In genomic region chr12:2083008-2083407, GRCh38 we compare ENCODE assay signal across 19 cellular contexts. TPM values are rescaled to one million over a fixed set of nuclear protein-coding genes. Genes with fewer than 3 reads are reported as not detected.
A peak's percentile ranks its signal among the peaks of the same experiment; 100 is the strongest.
DNase-seq lines count a peak whose midpoint lies in the region; ATAC-seq and TF ChIP-seq lines count a peak whose summit lies in the region.
"Had no signal": no experiment of that assay in that cellular context is flagged by ENCODE, and none has a peak within 500 bp of the region (broad histone marks: within the 10 kb centered on the region; RNA-seq: fewer than 3 reads in every experiment).

No MANE protein-coding gene starts in this region.

- no peaks in the 10 kb centered on the region for H3K36me3 Mint-ChIP-seq in activated naive CD8-positive, alpha-beta T cell treated with anti-CD3 and anti-CD28 coated beads, Interleukin-2, amount 50 U/mL, for 24 hours (ENCODE audit: low read depth)
- H3K36me3 Mint-ChIP-seq: CD8-positive, alpha-beta T cell; natural killer cell had no signal

- intact Hi-C loops in left ventricle myocardium inferior (cut with micrococcal nuclease): no loop called here
- intact Hi-C loops in Right ventricle myocardium superior (cut with DNase I): no loop called here
- intact Hi-C loops in testis (cut with DNase I; ENCODE audit: low total_unique reads): no loop called here

- H3K36me3 ChIP-seq in left ventricle myocardium inferior (no peaks in the 10 kb centered on the region), gastroesophageal sphincter (no peaks in the 10 kb centered on the region), testis (ENCODE audit: low read depth, missing control alignments) (no peaks in the 10 kb centered on the region)
- H3K36me3 ChIP-seq: vagina had no signal

- H3K9me3 Mint-ChIP-seq in activated naive CD8-positive, alpha-beta T cell treated with anti-CD3 and anti-CD28 coated beads, Interleukin-2, amount 50 U/mL, for 24 hours: peaks cover 4% of the 10 kb centered on the region
- H3K9me3 Mint-ChIP-seq: activated T-helper 17 cell treated with anti-CD3 and anti-CD28 coated beads, Interleukin-2, amount 50 U/mL, for 72 hours; natural killer cell had no signal

- H3K4me1 ChIP-seq in left ventricle myocardium inferior (peaks cover 85% of the 10 kb centered on the region), gastroesophageal sphincter (peaks cover 3 to 69% (median 9%) of the 10 kb centered on the region in 3 donors), testis (no peaks in the 10 kb centered on the region)

- no peak overlapping the region for H3K27ac Mint-ChIP-seq in activated naive CD8-positive, alpha-beta T cell treated with anti-CD3 and anti-CD28 coated beads, Interleukin-2, amount 50 U/mL, for 24 hours
- H3K27ac Mint-ChIP-seq: activated B cell treated with CpG ODN at 0.5 μM for 24 hours; activated T-helper 17 cell treated with anti-CD3 and anti-CD28 coated beads, Interleukin-2, amount 50 U/mL, for 72 hours; CD8-positive, alpha-beta T cell; natural killer cell; stimulated activated naive B cell treated with anti-CD40 and anti-IgM and Interleukin-4, amounts not matched to agents 10 μg/mL and 1 μg/mL and 100 μg/mL, for 72 hours had no signal

- no peak for TF ChIP-seq EP300 in gastroesophageal sphincter (IDR thresholded peaks at IDR 0.05)

- no peak for DNase-seq in left ventricle myocardium inferior
- DNase-seq in Right ventricle myocardium superior: no peak
- DNase-seq in NCI-H82 (lab: John Stamatoyannopoulos, UW): peak; percentile 69
- no peak for DNase-seq in testis
- no peak for DNase-seq in activated naive CD8-positive, alpha-beta T cell treated with anti-CD3 and anti-CD28 coated beads, Interleukin-2, amount 50 U/mL, for 24 hours
- DNase-seq: activated B cell treated with CpG ODN at 0.5 μM for 24 hours; CD8-positive, alpha-beta T cell; H7; Karpas-422; natural killer cell; NCI-H1436 treated with DMSO at 0.1 percent for 48 hours; stimulated activated naive B cell treated with anti-CD40 and anti-IgM and Interleukin-4, amounts not matched to agents 10 μg/mL and 1 μg/mL and 100 μg/mL, for 72 hours; T-helper 1 cell had no signal

- TF ChIP-seq CTCF in left ventricle myocardium inferior (IDR thresholded peaks at IDR 0.05; ENCODE audit: borderline replicate concordance): no peak
- no peak for TF ChIP-seq CTCF in gastroesophageal sphincter (IDR thresholded peaks at IDR 0.05)
- no peak for TF ChIP-seq CTCF in testis (IDR thresholded peaks at IDR 0.05)

- no peak overlapping the region for H3K4me3 Mint-ChIP-seq in activated naive CD8-positive, alpha-beta T cell treated with anti-CD3 and anti-CD28 coated beads, Interleukin-2, amount 50 U/mL, for 24 hours
- H3K4me3 Mint-ChIP-seq: activated B cell treated with CpG ODN at 0.5 μM for 24 hours; activated T-helper 17 cell treated with anti-CD3 and anti-CD28 coated beads, Interleukin-2, amount 50 U/mL, for 72 hours; CD8-positive, alpha-beta T cell; natural killer cell; stimulated activated naive B cell treated with anti-CD40 and anti-IgM and Interleukin-4, amounts not matched to agents 10 μg/mL and 1 μg/mL and 100 μg/mL, for 72 hours had no signal

- peaks cover 2% of the 10 kb centered on the region for H3K27me3 Mint-ChIP-seq in activated naive CD8-positive, alpha-beta T cell treated with anti-CD3 and anti-CD28 coated beads, Interleukin-2, amount 50 U/mL, for 24 hours

- H3K9me3 ChIP-seq in left ventricle myocardium inferior (replicated peaks): peaks cover 5% of the 10 kb centered on the region
- no peaks in the 10 kb centered on the region for H3K9me3 ChIP-seq in gastroesophageal sphincter
- no peaks in the 10 kb centered on the region for H3K9me3 ChIP-seq in testis
- H3K9me3 ChIP-seq: vagina had no signal

- no peak for TF ChIP-seq POLR2A in gastroesophageal sphincter (IDR thresholded peaks at IDR 0.05)
- no peak for TF ChIP-seq POLR2A in testis (IDR thresholded peaks at IDR 0.05)

- H3K27me3 ChIP-seq in left ventricle myocardium inferior (ENCODE audit: low read depth): no peaks in the 10 kb centered on the region
- H3K27me3 ChIP-seq in gastroesophageal sphincter: no peaks in the 10 kb centered on the region
- H3K27me3 ChIP-seq in testis: no peaks in the 10 kb centered on the region
- H3K27me3 ChIP-seq: vagina had no signal

- H3K27ac ChIP-seq in left ventricle myocardium inferior (replicated peaks): peak overlapping the region; percentile 68
- H3K27ac ChIP-seq in gastroesophageal sphincter: peak overlapping the region in 3 of 4 donors; percentile 59 to 73 (median 63)
- no peak overlapping the region for H3K27ac ChIP-seq in testis
- H3K27ac ChIP-seq: vagina had no signal

- 44 to 67% methylated on average over 1 of the region's 1 CpG for WGBS in gastroesophageal sphincter (ENCODE audit: low coverage in 1 of 2), 2 donors
- 50 to 88% methylated on average over 1 of the region's 1 CpG for WGBS in testis, 2 donors

- no peak overlapping the region for H3K4me3 ChIP-seq in left ventricle myocardium inferior
- H3K4me3 ChIP-seq in gastroesophageal sphincter: no peak overlapping the region
- no peak overlapping the region for H3K4me3 ChIP-seq in testis
- H3K4me3 ChIP-seq: lung, vagina had no signal

- no peaks in the 10 kb centered on the region for H3K4me1 Mint-ChIP-seq in activated naive CD8-positive, alpha-beta T cell treated with anti-CD3 and anti-CD28 coated beads, Interleukin-2, amount 50 U/mL, for 24 hours
- H3K4me1 Mint-ChIP-seq: activated B cell treated with CpG ODN at 0.5 μM for 24 hours; activated T-helper 17 cell treated with anti-CD3 and anti-CD28 coated beads, Interleukin-2, amount 50 U/mL, for 72 hours; natural killer cell; stimulated activated naive B cell treated with anti-CD40 and anti-IgM and Interleukin-4, amounts not matched to agents 10 μg/mL and 1 μg/mL and 100 μg/mL, for 72 hours had no signal

- no peak for ATAC-seq in Right ventricle myocardium superior (ENCODE audit: poor library complexity)
- no peak for ATAC-seq in gastroesophageal sphincter
- ATAC-seq in GM19463 (IDR thresholded peaks at IDR 0.05; ENCODE audit: unreplicated experiment): no peak
- ATAC-seq in activated naive CD8-positive, alpha-beta T cell treated with anti-CD3 and anti-CD28 coated beads, Interleukin-2, amount 50 U/mL, for 24 hours: no peak
- no peak for ATAC-seq in GM18517 (IDR thresholded peaks at IDR 0.05; ENCODE audit: unreplicated experiment)
- ATAC-seq: activated T-helper 17 cell treated with anti-CD3 and anti-CD28 coated beads, Interleukin-2, amount 50 U/mL, for 72 hours; CD8-positive, alpha-beta T cell; natural killer cell; stimulated activated naive B cell treated with anti-CD40 and anti-IgM and Interleukin-4, amounts not matched to agents 10 μg/mL and 1 μg/mL and 100 μg/mL, for 72 hours had no signal

RNA-seq across cellular contexts. Expression of gene CACNA1C, which starts 30.2 kb away (rescaled TPM):
- 137 TPM for total RNA-seq in left ventricle myocardium inferior
- total RNA-seq in Right ventricle myocardium superior: 151 TPM
- 10 to 100 TPM; 22.9 to 96.2 (median 41.4) TPM for total RNA-seq in gastroesophageal sphincter
- total RNA-seq in testis: 10 to 100 TPM; 20.3 to 36.8 TPM
- polyA plus RNA-seq in testis (ENCODE audit: insufficient read depth, low read depth, low replicate concordance): 32.0 TPM

Comparison
In these comparisons a context has a peak if more than half of its experiments do, and no peak if none do; other contexts are left out.
1. H3K27ac ChIP-seq: peak in left ventricle myocardium inferior (single experiment) and gastroesophageal sphincter (3 of 4); none in testis (0 of 2).